ENCODE assay signal across 8 cellular contexts in the genomic region with DNA sequence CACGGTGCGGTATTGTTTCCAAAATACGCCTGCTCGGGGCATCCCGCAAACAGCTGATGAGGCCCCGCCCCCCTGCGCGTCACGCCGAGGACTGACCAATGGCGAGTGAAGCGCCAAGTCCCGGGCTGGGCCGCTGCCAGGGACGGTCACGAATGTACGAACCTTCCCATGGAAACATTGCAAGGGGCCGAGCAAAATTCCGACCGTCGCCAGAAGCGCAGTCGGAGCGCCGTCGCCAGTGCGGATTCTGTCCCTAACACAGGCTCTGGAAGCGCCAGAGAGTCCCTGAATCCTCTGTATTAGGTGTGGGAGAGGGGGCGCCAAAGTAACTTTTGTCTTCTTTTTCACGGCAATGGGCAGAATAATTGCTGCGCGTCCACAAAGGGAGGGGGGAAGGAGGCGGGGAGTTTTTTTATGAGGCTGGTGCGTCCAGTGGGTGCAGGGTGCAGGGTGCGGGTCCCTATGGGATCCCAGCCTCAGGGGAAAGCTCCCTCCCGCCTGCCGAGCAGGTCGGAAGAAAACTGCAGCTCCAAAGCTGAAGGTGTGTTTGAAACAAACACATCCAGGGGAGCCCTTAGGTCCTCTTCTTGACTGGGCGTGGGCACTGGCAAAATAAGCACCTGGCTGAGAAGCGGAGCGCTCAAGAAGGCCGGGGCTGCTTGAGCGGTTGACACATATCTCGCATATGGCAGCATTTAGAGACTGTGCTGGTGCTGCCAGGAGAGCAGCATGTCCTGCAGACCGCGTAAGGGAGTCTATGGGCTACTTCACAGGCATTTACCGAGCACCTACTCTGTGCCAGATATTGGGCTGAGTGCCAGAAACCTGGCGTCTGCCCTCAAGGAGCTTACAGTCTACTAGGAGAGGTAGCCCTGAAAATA. TPM values are rescaled to one million over a fixed set of nuclear protein-coding genes. Genes with fewer than 3 reads are reported as not detected.
DNase-seq lines count a peak whose midpoint lies in the region; ATAC-seq lines count a peak whose summit lies in the region.

A gene with protein sequence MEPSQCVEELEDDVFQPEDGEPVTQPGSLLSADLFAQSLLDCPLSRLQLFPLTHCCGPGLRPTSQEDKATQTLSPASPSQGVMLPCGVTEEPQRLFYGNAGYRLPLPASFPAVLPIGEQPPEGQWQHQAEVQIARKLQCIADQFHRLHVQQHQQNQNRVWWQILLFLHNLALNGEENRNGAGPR (minus strand): TSS at position 25 of the 881 bp plus-strand sequence. CDS start 2,793 bp downstream, outside the sequence.

- DNase-seq in DMS 273 treated with DMSO at 0.1 percent for 48 hours (lab: John Stamatoyannopoulos, UW): peak; percentile 85
- DNase-seq in OCI-M1 (lab: John Stamatoyannopoulos, UW): peak; percentile 99
- DNase-seq in activated T-cell treated with anti-CD3 and anti-CD28 coated beads for 4 hours: peak; percentile 95
- DNase-seq in stimulated activated CD8-positive, alpha-beta memory T cell treated with anti-CD3 and anti-CD28 coated beads, Interleukin-4, amount 100 ng/mL, for 48 hours: peak; percentile 100

- H3K4me1 Mint-ChIP-seq in IgD-negative memory B cell: peaks cover 29 to 39% (median 37%) of the 10 kb centered on the region in 3 donors

- ATAC-seq in GM21529 (IDR thresholded peaks at IDR 0.05; ENCODE audit: unreplicated experiment): peak; percentile 56

- peaks cover 3% of the 10 kb centered on the region for H3K36me3 Mint-ChIP-seq in IgD-negative memory B cell

- H3K4me3 Mint-ChIP-seq in IgD-negative memory B cell: peak within 1 kb of the TSS; percentile 82 to 98 (median 96)

- H3K36me3 ChIP-seq in esophagus (ENCODE audit: control insufficient read depth in 2 of 2, insufficient read depth in 2 of 2, low read length in 1 of 2) (no peaks in the 10 kb centered on the region), mucosa of stomach (ENCODE audit: control insufficient read depth, insufficient read depth, low read length) (peaks cover 4% of the 10 kb centered on the region)

- H3K4me3 ChIP-seq in esophagus (ENCODE audit: low read depth in 1 of 2, low read length in 2 of 2): peak within 1 kb of the TSS; percentile 54 to 71
- peak within 1 kb of the TSS; percentile 40 for H3K4me3 ChIP-seq in mucosa of stomach (ENCODE audit: low read length)

- peak within 1 kb of the TSS; percentile 79 to 82 for H3K27ac ChIP-seq in esophagus (ENCODE audit: low read depth in 2 of 2, low read length in 1 of 2)

- WGBS in esophagus, 2 donors: 4 to 5% methylated on average over 47 to 48 of the region's 48 CpGs

- no peaks in the 10 kb centered on the region for H3K27me3 ChIP-seq in esophagus (ENCODE audit: control insufficient read depth in 1 of 2, insufficient read depth in 2 of 2, low read length in 2 of 2)
- H3K27me3 ChIP-seq in mucosa of stomach (ENCODE audit: control insufficient read depth, insufficient read depth, low read length): peaks cover 5% of the 10 kb centered on the region

- no peaks in the 10 kb centered on the region for H3K27me3 Mint-ChIP-seq in IgD-negative memory B cell

- peaks cover 11 to 29% of the 10 kb centered on the region in 2 donors for H3K4me1 ChIP-seq in esophagus (ENCODE audit: control insufficient read depth in 2 of 2, insufficient read depth in 2 of 2, low read length in 1 of 2)
- H3K4me1 ChIP-seq in mucosa of stomach (ENCODE audit: control insufficient read depth, insufficient read depth, low read length): peaks cover 46% of the 10 kb centered on the region

- H3K27ac Mint-ChIP-seq in IgD-negative memory B cell: peak within 1 kb of the TSS; percentile 86 to 99 (median 97)

- H3K9me3 ChIP-seq in esophagus (ENCODE audit: control insufficient read depth in 2 of 2, insufficient read depth in 1 of 2, low read depth in 1 of 2, low read length in 1 of 2) (no peaks in the 10 kb centered on the region), mucosa of stomach (ENCODE audit: control insufficient read depth, low read length) (no peaks in the 10 kb centered on the region)

- peak within 1 kb of the TSS; percentile 73 for H3K9ac ChIP-seq in mucosa of stomach (ENCODE audit: low read length)

- no peaks in the 10 kb centered on the region for H3K9me3 Mint-ChIP-seq in IgD-negative memory B cell

RNA-seq across cellular contexts. Expression of the gene that starts here (rescaled TPM):
- polyA plus RNA-seq in IgD-negative memory B cell (5.8 TPM), esophagus (1 to 10 TPM; 1.0 to 1.2 TPM)

Comparison
In these comparisons a context has a peak if more than half of its experiments do, and no peak if none do; other contexts are left out.
1. Peak in every context shown above with its lines: DNase-seq, ATAC-seq, H3K4me3 ChIP-seq and H3K27ac ChIP-seq.